ENCODE assay signal across 1 cellular context in the genomic region with DNA sequence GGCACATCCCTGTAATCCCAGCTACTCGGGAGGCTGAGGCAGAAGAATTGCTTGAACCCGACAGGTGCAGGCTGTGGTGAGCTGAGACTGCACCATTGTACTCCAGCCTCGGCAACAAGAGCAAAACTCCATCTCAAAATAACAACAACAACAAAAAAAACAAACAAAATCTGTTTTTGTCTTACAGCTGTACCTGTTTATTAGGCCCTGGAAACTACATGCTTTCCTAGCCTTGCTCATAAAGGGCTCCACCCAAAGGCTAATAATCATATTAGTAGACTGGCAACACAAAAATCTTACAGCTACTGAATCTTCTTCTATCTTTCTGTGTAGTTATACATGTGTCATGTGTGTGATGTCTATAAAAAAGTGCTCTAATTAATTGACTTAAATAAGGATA.
TF ChIP-seq lines count a peak whose summit lies in the region.

No MANE protein-coding gene starts in this region.

TF ChIP-seq in GM12878, 131 proteins besides CTCF, POLR2A, EP300 and RAD21 (continued from another document):
- TF ChIP-seq, protein P1, sequence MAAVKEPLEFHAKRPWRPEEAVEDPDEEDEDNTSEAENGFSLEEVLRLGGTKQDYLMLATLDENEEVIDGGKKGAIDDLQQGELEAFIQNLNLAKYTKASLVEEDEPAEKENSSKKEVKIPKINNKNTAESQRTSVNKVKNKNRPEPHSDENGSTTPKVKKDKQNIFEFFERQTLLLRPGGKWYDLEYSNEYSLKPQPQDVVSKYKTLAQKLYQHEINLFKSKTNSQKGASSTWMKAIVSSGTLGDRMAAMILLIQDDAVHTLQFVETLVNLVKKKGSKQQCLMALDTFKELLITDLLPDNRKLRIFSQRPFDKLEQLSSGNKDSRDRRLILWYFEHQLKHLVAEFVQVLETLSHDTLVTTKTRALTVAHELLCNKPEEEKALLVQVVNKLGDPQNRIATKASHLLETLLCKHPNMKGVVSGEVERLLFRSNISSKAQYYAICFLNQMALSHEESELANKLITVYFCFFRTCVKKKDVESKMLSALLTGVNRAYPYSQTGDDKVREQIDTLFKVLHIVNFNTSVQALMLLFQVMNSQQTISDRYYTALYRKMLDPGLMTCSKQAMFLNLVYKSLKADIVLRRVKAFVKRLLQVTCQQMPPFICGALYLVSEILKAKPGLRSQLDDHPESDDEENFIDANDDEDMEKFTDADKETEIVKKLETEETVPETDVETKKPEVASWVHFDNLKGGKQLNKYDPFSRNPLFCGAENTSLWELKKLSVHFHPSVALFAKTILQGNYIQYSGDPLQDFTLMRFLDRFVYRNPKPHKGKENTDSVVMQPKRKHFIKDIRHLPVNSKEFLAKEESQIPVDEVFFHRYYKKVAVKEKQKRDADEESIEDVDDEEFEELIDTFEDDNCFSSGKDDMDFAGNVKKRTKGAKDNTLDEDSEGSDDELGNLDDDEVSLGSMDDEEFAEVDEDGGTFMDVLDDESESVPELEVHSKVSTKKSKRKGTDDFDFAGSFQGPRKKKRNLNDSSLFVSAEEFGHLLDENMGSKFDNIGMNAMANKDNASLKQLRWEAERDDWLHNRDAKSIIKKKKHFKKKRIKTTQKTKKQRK (IDR thresholded peaks at IDR 0.05; ENCODE audit: low read depth, low read length) = peak; percentile 72
- TF ChIP-seq, protein P2, sequence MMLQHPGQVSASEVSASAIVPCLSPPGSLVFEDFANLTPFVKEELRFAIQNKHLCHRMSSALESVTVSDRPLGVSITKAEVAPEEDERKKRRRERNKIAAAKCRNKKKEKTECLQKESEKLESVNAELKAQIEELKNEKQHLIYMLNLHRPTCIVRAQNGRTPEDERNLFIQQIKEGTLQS (IDR thresholded peaks at IDR 0.05; ENCODE audit: borderline replicate concordance, extremely low read depth, low read depth, low read length) = no peak
